In the genomic region with DNA sequence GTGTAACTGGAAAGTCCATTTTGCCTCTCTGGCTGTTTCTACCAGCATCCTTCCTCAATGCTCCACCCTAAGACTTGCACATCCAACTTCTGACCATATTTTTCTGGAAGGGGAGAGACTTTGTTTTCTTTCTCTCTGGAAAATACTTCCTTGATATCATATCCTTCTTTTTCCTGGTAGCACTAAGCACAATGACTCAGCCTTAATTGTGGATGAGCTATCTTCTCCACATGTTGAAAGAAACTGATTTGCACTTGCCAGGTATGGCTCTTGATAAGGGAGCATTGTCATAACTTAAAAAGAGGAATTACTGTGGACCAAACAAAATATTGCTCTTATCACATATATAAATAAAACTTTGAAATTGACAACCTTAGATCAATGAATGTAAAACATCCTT, we compare ENCODE assay signal across 22 cellular contexts.
"Had no signal": no experiment of that assay in that cellular context is flagged by ENCODE, and none has a peak within 500 bp of the region (broad histone marks: within the 10 kb centered on the region; RNA-seq: fewer than 3 reads in every experiment).

No MANE protein-coding gene starts in this region.

- H3K4me3 ChIP-seq: left ventricle myocardium inferior, lung, ovary, sigmoid colon, spleen, tibial nerve, uterus had no signal

- H3K4me1 Mint-ChIP-seq: mesothelial cell of epicardium had no signal

- H3K4me3 Mint-ChIP-seq: mesothelial cell of epicardium; naive B cell; natural killer cell; stimulated activated effector memory CD8-positive, alpha-beta T cell treated with anti-CD3 and anti-CD28 coated beads, Interleukin-12 subunit alpha, Interleukin-12 subunit beta, amount 100 ng/mL, for 72 hours; stimulated activated naive CD8-positive, alpha-beta T cell treated with anti-CD3 and anti-CD28 coated beads, Interleukin-15, Interleukin-2, amounts not matched to agents 100 ng/mL and 50 ng/mL, for 24 hours; type B pancreatic cell had no signal

- H3K36me3 Mint-ChIP-seq: naive B cell; natural killer cell; stimulated activated effector memory CD8-positive, alpha-beta T cell treated with anti-CD3 and anti-CD28 coated beads, Interleukin-12 subunit alpha, Interleukin-12 subunit beta, amount 100 ng/mL, for 72 hours; type B pancreatic cell had no signal

- H3K27me3 Mint-ChIP-seq: type B pancreatic cell had no signal

- H3K9me3 Mint-ChIP-seq: natural killer cell; stimulated activated effector memory CD8-positive, alpha-beta T cell treated with anti-CD3 and anti-CD28 coated beads, Interleukin-12 subunit alpha, Interleukin-12 subunit beta, amount 100 ng/mL, for 72 hours; stimulated activated naive CD8-positive, alpha-beta T cell treated with anti-CD3 and anti-CD28 coated beads, Interleukin-15, Interleukin-2, amounts not matched to agents 100 ng/mL and 50 ng/mL, for 24 hours; type B pancreatic cell had no signal

- H3K27ac Mint-ChIP-seq: mesothelial cell of epicardium; natural killer cell; progenitor cell of endocrine pancreas; stimulated activated effector memory CD8-positive, alpha-beta T cell treated with anti-CD3 and anti-CD28 coated beads, Interleukin-12 subunit alpha, Interleukin-12 subunit beta, amount 100 ng/mL, for 72 hours; stimulated activated naive CD8-positive, alpha-beta T cell treated with anti-CD3 and anti-CD28 coated beads, Interleukin-15, Interleukin-2, amounts not matched to agents 100 ng/mL and 50 ng/mL, for 24 hours; type B pancreatic cell had no signal

- H3K36me3 ChIP-seq: left ventricle myocardium inferior, ovary, sigmoid colon, spleen, tibial nerve, uterus had no signal

- FAIRE-seq: kidney, small intestine had no signal

- H3K27me3 ChIP-seq: ovary, sigmoid colon, spleen, tibial nerve, uterus had no signal

- DNase-seq: hippocampal formation; kidney; left ventricle myocardium inferior; mesendoderm; naive B cell; natural killer cell; ovary; retina; right cardiac atrium; sigmoid colon; small intestine; spleen; stimulated activated CD4-positive, alpha-beta T cell treated with anti-CD3 and anti-CD28 coated beads, Interleukin-4, amount 100 ng/mL, for 24 hours; stimulated activated naive CD4-positive, alpha-beta T cell; uterus had no signal

- H3K27ac ChIP-seq: left ventricle myocardium inferior, ovary, sigmoid colon, spleen, tibial nerve, uterus had no signal

- H3K4me1 ChIP-seq: left ventricle myocardium inferior, sigmoid colon, tibial nerve, uterus had no signal

- ATAC-seq: right cardiac atrium; stimulated activated effector memory CD8-positive, alpha-beta T cell treated with anti-CD3 and anti-CD28 coated beads, Interleukin-12 subunit alpha, Interleukin-12 subunit beta, amount 100 ng/mL, for 72 hours had no signal
